In the genomic region with DNA sequence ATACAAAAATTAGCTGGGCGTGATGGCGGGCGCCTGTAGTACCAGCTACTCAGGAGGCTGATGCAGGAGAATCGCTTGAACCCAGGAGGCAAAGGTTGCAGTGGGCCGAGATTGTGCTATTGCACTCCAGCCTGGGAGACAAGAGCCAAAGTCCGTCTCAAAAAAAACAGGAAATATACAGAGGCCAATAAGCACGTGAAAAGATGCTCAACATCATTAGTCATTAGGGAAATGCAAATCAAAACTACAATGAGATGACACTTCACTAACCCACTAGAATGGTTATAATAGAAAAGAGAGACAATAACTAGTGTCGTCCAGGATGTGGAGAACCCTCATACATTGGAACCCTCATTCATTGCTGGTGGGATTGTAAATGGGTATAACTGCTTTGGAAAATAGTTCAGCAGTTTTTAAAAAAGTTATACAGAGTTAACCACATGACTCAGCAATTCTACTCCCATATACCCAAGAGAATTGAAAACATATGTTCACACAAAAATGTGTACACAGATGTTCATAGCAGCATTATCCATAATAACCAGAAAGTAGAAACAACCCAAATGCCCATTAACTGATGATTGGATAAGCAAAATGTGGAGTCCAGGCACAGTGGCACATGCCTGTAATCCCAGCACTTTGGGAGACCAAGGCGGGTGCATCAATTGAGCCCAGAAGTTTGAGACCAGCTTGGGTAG, we compare ENCODE assay signal across 21 cellular contexts. TPM values are rescaled to one million over a fixed set of nuclear protein-coding genes. Genes with fewer than 3 reads are reported as not detected.
DNase-seq lines count a peak whose midpoint lies in the region; ATAC-seq and TF ChIP-seq lines count a peak whose summit lies in the region.
"Had no signal": no experiment of that assay in that cellular context is flagged by ENCODE, and none has a peak within 500 bp of the region (broad histone marks: within the 10 kb centered on the region; RNA-seq: fewer than 3 reads in every experiment).

No MANE protein-coding gene starts in this region.

- H3K27me3 ChIP-seq in BLaER1 (no peaks in the 10 kb centered on the region), SK-N-SH (ENCODE audit: insufficient read depth) (no peaks in the 10 kb centered on the region), smooth muscle cell (ENCODE audit: low read depth) (no peaks in the 10 kb centered on the region)
- H3K27me3 ChIP-seq: spleen had no signal

- H3K4me3 ChIP-seq in BLaER1 (no peak overlapping the region), SK-N-SH (ENCODE audit: low read depth in 2 of 2, low read length in 1 of 2) (no peak overlapping the region), smooth muscle cell (no peak overlapping the region)
- H3K4me3 ChIP-seq: coronary artery, lung, spleen, thoracic aorta had no signal

- H3K36me3 ChIP-seq in BLaER1 = no peaks in the 10 kb centered on the region
- H3K36me3 ChIP-seq in SK-N-SH (replicated peaks in 1 of 2; ENCODE audit: control insufficient read depth in 1 of 2, insufficient read depth in 2 of 2, low read length in 1 of 2) = no peaks in the 10 kb centered on the region
- H3K36me3 ChIP-seq in smooth muscle cell (ENCODE audit: low read depth) = no peaks in the 10 kb centered on the region
- H3K36me3 ChIP-seq: spleen, thoracic aorta had no signal

- TF ChIP-seq EP300 in SK-N-SH (IDR thresholded peaks at IDR 0.05; ENCODE audit: borderline replicate concordance in 1 of 2, low read depth in 1 of 2, low read length in 1 of 2) = 0 out of 4 replicates have a peak, but pooled peaks of 1 of the 2 experiments have one; percentile 50

- peaks cover 79% of the 10 kb centered on the region for H3K4me1 ChIP-seq in BLaER1
- peaks cover 6 to 9% of the 10 kb centered on the region in 2 experiments; a peak in 3 of 4 replicates for H3K4me1 ChIP-seq in SK-N-SH (ENCODE audit: control insufficient read depth in 1 of 2, insufficient read depth in 2 of 2, low read depth in 1 of 2, low read length in 1 of 2)
- H3K4me1 ChIP-seq in smooth muscle cell (ENCODE audit: low read depth) = no peaks in the 10 kb centered on the region

- POLR2A ChIA-PET in SK-N-SH (lab: Yijun Ruan, JAX) = no interaction called here

- peaks cover 52% of the 10 kb centered on the region for H3K4me1 Mint-ChIP-seq in HFFc6 (ENCODE audit: low read depth)

- no peak for TF ChIP-seq CTCF in HFFc6 (IDR thresholded peaks at IDR 0.05)
- no peak for TF ChIP-seq CTCF in SK-N-SH (IDR thresholded peaks at IDR 0.05)
- no peak for TF ChIP-seq CTCF in smooth muscle cell (IDR thresholded peaks at IDR 0.05; ENCODE audit: borderline replicate concordance, insufficient read depth, poor library complexity, severe bottlenecking)

- H3K4me3 Mint-ChIP-seq in HFFc6 = peak overlapping the region; percentile 36
- H3K4me3 Mint-ChIP-seq: activated CD4-positive, alpha-beta T cell treated with anti-CD3 and anti-CD28 coated beads, Interleukin-2, amount 10 ng/mL, durations not matched to agents 7 days and 5 days; activated naive CD4-positive, alpha-beta T cell treated with anti-CD3 and anti-CD28 coated beads for 36 hours; immature natural killer cell; naive B cell had no signal

- 58% methylated on average over 9 of the region's 9 CpGs for WGBS in SK-N-SH (ENCODE audit: low lambda C conversion rate)
- WGBS in smooth muscle cell (ENCODE audit: low lambda C conversion rate) = 87% methylated on average over 9 of the region's 9 CpGs

- H3K9me3 ChIP-seq in BLaER1 = no peaks in the 10 kb centered on the region
- H3K9me3 ChIP-seq in SK-N-SH = no peaks in the 10 kb centered on the region
- no peaks in the 10 kb centered on the region for H3K9me3 ChIP-seq in smooth muscle cell (replicated peaks; ENCODE audit: low read depth)
- H3K9me3 ChIP-seq: spleen, thoracic aorta had no signal

- H3F3A ChIP-seq in SK-N-SH (replicated peaks; ENCODE audit: insufficient read depth) = peaks cover 5% of the 10 kb centered on the region
- H3F3A ChIP-seq in smooth muscle cell (ENCODE audit: low read depth) = no peaks in the 10 kb centered on the region

- H3K9ac ChIP-seq in BLaER1 = no peak overlapping the region
- H3K9ac ChIP-seq in SK-N-SH = no peak overlapping the region
- H3K9ac ChIP-seq in smooth muscle cell (ENCODE audit: low read depth) = no peak overlapping the region

- TF ChIP-seq RAD21 in SK-N-SH (IDR thresholded peaks at IDR 0.05; ENCODE audit: low read length) = no peak

- H3K79me2 ChIP-seq in SK-N-SH (ENCODE audit: insufficient read depth) = no peaks in the 10 kb centered on the region
- H3K79me2 ChIP-seq in smooth muscle cell (ENCODE audit: low read depth) = no peaks in the 10 kb centered on the region

- intact Hi-C loops in left colon (cut with DNase I, micrococcal nuclease) = no loop called here

- peaks cover 2% of the 10 kb centered on the region for H3K27me3 Mint-ChIP-seq in HFFc6 (ENCODE audit: insufficient read depth)
- H3K27me3 Mint-ChIP-seq: activated CD4-positive, alpha-beta T cell treated with anti-CD3 and anti-CD28 coated beads, Interleukin-2, amount 10 ng/mL, durations not matched to agents 7 days and 5 days; naive B cell had no signal

- H3K9me3 Mint-ChIP-seq in HFFc6 = no peaks in the 10 kb centered on the region
- H3K9me3 Mint-ChIP-seq: activated CD4-positive, alpha-beta T cell treated with anti-CD3 and anti-CD28 coated beads, Interleukin-2, amount 10 ng/mL, durations not matched to agents 7 days and 5 days; activated naive CD4-positive, alpha-beta T cell treated with anti-CD3 and anti-CD28 coated beads for 36 hours; immature natural killer cell; naive B cell had no signal

- H3K27ac Mint-ChIP-seq in HFFc6 = peak overlapping the region; percentile 67
- H3K27ac Mint-ChIP-seq: activated CD4-positive, alpha-beta T cell treated with anti-CD3 and anti-CD28 coated beads, Interleukin-2, amount 10 ng/mL, durations not matched to agents 7 days and 5 days; activated naive CD4-positive, alpha-beta T cell treated with anti-CD3 and anti-CD28 coated beads for 36 hours; immature natural killer cell had no signal

- no peaks in the 10 kb centered on the region for H3K36me3 Mint-ChIP-seq in HFFc6 (ENCODE audit: low read depth)
- H3K36me3 Mint-ChIP-seq: immature natural killer cell, naive B cell had no signal

- H3K27ac ChIP-seq in BLaER1 (peak overlapping the region; percentile 51), SK-N-SH (ENCODE audit: low read depth in 2 of 2, low read length in 1 of 2) (peak overlapping the region; percentile 25 to 36; a peak in 2 of 4 replicates), smooth muscle cell (ENCODE audit: low read depth) (no peak overlapping the region)
- H3K27ac ChIP-seq: coronary artery, spleen, thoracic aorta had no signal

- H2AFZ ChIP-seq in SK-N-SH (ENCODE audit: low read depth) (no peak overlapping the region), smooth muscle cell (ENCODE audit: low read depth) (no peak overlapping the region)

- H4K20me1 ChIP-seq in BLaER1 = no peaks in the 10 kb centered on the region
- H4K20me1 ChIP-seq in SK-N-SH (ENCODE audit: insufficient read depth) = no peaks in the 10 kb centered on the region
- no peaks in the 10 kb centered on the region for H4K20me1 ChIP-seq in smooth muscle cell (ENCODE audit: low read depth)

- H3K4me2 ChIP-seq in BLaER1 (peak overlapping the region; percentile 60), SK-N-SH (peak overlapping the region; percentile 8; the same call in 1 of the 2 replicates), smooth muscle cell (no peak overlapping the region)

- DNase-seq in HFFc6 (peak; percentile 54), SK-N-SH (no peak), left colon (no peak), HUDEP-2 (lab: John Stamatoyannopoulos, UW; ENCODE audit: unreplicated experiment in 76 of 76) (no peak), smooth muscle cell (lab: John Stamatoyannopoulos, UW; ENCODE audit: unreplicated experiment) (no peak)
- no peak for DNase-seq in effector CD4-positive, alpha-beta T cell
- DNase-seq: activated CD4-positive, alpha-beta T cell treated with anti-CD3 and anti-CD28 coated beads, Interleukin-2, amount 10 ng/mL, durations not matched to agents 7 days and 5 days; activated naive CD4-positive, alpha-beta T cell treated with anti-CD3 and anti-CD28 coated beads for 36 hours; C1 segment of cervical spinal cord; head of caudate nucleus; immature natural killer cell; MV-4-11; naive B cell; NCI-H2029 treated with DMSO at 0.1 percent for 48 hours; PC-3; spleen had no signal

- CTCF ChIA-PET in SK-N-SH (lab: Yijun Ruan, JAX) = interaction anchor here (0.8 to 29.7 kb wide), 5 partner anchors 22 to 134 kb away, joined by 3 to 503 read pairs (median 3); no protein-coding TSS in a partner anchor

- H3K9me2 ChIP-seq in SK-N-SH = no peaks in the 10 kb centered on the region

- ATAC-seq in left colon = peak; percentile 35
- ATAC-seq in GM19452 (IDR thresholded peaks at IDR 0.05; ENCODE audit: unreplicated experiment) = no peak
- ATAC-seq: PC-3 had no signal

TF ChIP-seq in SK-N-SH, 30 proteins besides CTCF, POLR2A, EP300 and RAD21 (continues in another document):
- TF ChIP-seq SMC3 (IDR thresholded peaks at IDR 0.05; ENCODE audit: low read depth, low read length) (no peak), CHD2 (IDR thresholded peaks at IDR 0.05; ENCODE audit: low read length, partially characterized antibody) (no peak), JUND (IDR thresholded peaks at IDR 0.05) (no peak), FOXJ3 (CRISPR knock-in tag; IDR thresholded peaks at IDR 0.05) (no peak), GATA2 (CRISPR knock-in tag; IDR thresholded peaks at IDR 0.05) (peak; percentile 58), TCF12 (IDR thresholded peaks at IDR 0.05) (peak; percentile 95)

RNA-seq across cellular contexts. Expression of a gene that starts 6.4 kb away (rescaled TPM):
- total RNA-seq in HFFc6 (2021; fragmentation: NEBNext Ultra II Directional; extraction: Animal tissue kit (Norgen Biotek cat#: 25700)) = 1 to 10 TPM in 5 of 6 experiments, under 1 TPM in 1; 0.83 to 2.1 (median 1.9) TPM
- polyA plus RNA-seq in SK-N-SH (2012; rRNA removed) = 0.43 and 0.44 TPM in 2 replicates
- 0.30 and 0.47 TPM in 2 replicates for polyA plus RNA-seq in SK-N-SH (2012; cell fraction: cytosol; rRNA removed)
- polyA plus RNA-seq in SK-N-SH (2012; cell fraction: nucleus; rRNA removed) = 1.1 and 1.7 TPM in 2 replicates
- total RNA-seq in left colon = 10 to 100 TPM; 10.9 to 12.1 TPM
- 0.63 and 1.2 TPM in 2 replicates for total RNA-seq in smooth muscle cell
- polyA plus RNA-seq in smooth muscle cell = 1.4 and 2.1 TPM in 2 replicates

RNA-seq across cellular contexts. Expression of a gene that starts 21.9 kb away (rescaled TPM):
- total RNA-seq in HFFc6 (2021; fragmentation: NEBNext Ultra II Directional; extraction: Animal tissue kit (Norgen Biotek cat#: 25700)) = 100 to 1,000 TPM; 560 to 690 (median 604) TPM
- 394 and 504 TPM in 2 replicates for polyA plus RNA-seq in SK-N-SH (2012; rRNA removed)
- polyA plus RNA-seq in SK-N-SH (2012; cell fraction: cytosol; rRNA removed) = 247 and 268 TPM in 2 replicates
- 1,333 and 1,662 TPM in 2 replicates for polyA plus RNA-seq in SK-N-SH (2012; cell fraction: nucleus; rRNA removed)
- total RNA-seq in left colon = 100 to 1,000 TPM; 131 to 223 TPM
- 629 and 752 TPM in 2 replicates for total RNA-seq in smooth muscle cell
- 929 and 1,018 TPM in 2 replicates for polyA plus RNA-seq in smooth muscle cell

RNA-seq across cellular contexts. Expression of a gene that starts 53.5 kb away (rescaled TPM):
- 10 to 100 TPM in 4 of 6 experiments, 1 to 10 TPM in 2; 5.9 to 14.5 (median 12.3) TPM for total RNA-seq in HFFc6 (2021; fragmentation: NEBNext Ultra II Directional; extraction: Animal tissue kit (Norgen Biotek cat#: 25700))
- polyA plus RNA-seq in SK-N-SH (2012; rRNA removed) = 19.6 and 25.2 TPM in 2 replicates
- 8.6 and 12.3 TPM in 2 replicates for polyA plus RNA-seq in SK-N-SH (2012; cell fraction: cytosol; rRNA removed)
- polyA plus RNA-seq in SK-N-SH (2012; cell fraction: nucleus; rRNA removed) = 75.5 and 82.9 TPM in 2 replicates
- total RNA-seq in left colon = 10 to 100 TPM; 33.9 to 47.1 TPM
- 16.2 and 28.9 TPM in 2 replicates for total RNA-seq in smooth muscle cell
- polyA plus RNA-seq in smooth muscle cell = 14.8 and 16.3 TPM in 2 replicates
- polyA plus RNA-seq: immature natural killer cell had no signal
